In the genomic region with DNA sequence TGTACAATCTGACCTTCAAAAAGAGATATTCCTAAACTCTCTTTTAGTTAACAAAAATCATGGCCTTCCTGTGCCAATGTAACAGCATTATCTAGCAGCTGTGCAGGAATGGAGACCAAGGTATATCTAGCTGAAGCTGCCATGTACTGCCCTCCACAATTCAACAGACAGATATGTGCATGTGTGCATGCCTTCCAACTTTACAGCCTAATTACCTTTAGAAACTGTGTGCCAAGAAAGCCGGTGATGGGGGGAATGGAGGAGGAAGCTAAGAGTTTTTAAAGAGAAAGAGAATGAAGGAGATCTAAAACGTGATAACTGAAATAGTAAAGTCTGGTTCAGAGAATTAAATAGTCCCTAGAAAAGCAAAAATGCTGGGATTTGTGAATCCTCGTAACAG, we compare ENCODE assay signal across 19 cellular contexts.
DNase-seq lines count a peak whose midpoint lies in the region; ATAC-seq and TF ChIP-seq lines count a peak whose summit lies in the region.
"Had no signal": no experiment of that assay in that cellular context is flagged by ENCODE, and none has a peak within 500 bp of the region (broad histone marks: within the 10 kb centered on the region; RNA-seq: fewer than 3 reads in every experiment).

No MANE protein-coding gene starts in this region.

- TF ChIP-seq CTCF in SK-N-SH (IDR thresholded peaks at IDR 0.05) (no peak), endodermal cell (conservative IDR thresholded peaks at IDR 0.05) (no peak), osteocyte (IDR thresholded peaks at IDR 0.05) (no peak)

- H3K9ac ChIP-seq in SK-N-SH, result no peak overlapping the region
- no peak overlapping the region for H3K9ac ChIP-seq in HUES64 (ENCODE audit: low read depth, low read length)
- H3K9ac ChIP-seq in endodermal cell (ENCODE audit: extremely low read depth, low read length, poor library complexity, severe bottlenecking), result no peak overlapping the region

- H2AFZ ChIP-seq in SK-N-SH (ENCODE audit: low read depth), result no peak overlapping the region

- H3K36me3 Mint-ChIP-seq in endodermal cell (ENCODE audit: low read depth) (peaks cover 46% of the 10 kb centered on the region), osteocyte (ENCODE audit: unreplicated experiment) (peaks cover 42% of the 10 kb centered on the region)

- 82% methylated on average over 3 of the region's 3 CpGs for WGBS in SK-N-SH (ENCODE audit: low lambda C conversion rate)
- 80% methylated on average over 3 of the region's 3 CpGs for WGBS in HUES64
- WGBS in endodermal cell (ENCODE audit: insufficient coverage in 1 of 2, insufficient read length in 1 of 2), 2 experiments, result 92 to 93% methylated on average over 3 of the region's 3 CpGs

- H3K9me3 Mint-ChIP-seq in endodermal cell (no peaks in the 10 kb centered on the region), osteocyte (ENCODE audit: unreplicated experiment) (no peaks in the 10 kb centered on the region)

- peaks cover 3% of the 10 kb centered on the region for H3F3A ChIP-seq in SK-N-SH (replicated peaks; ENCODE audit: insufficient read depth)

- DNase-seq in SK-N-SH, result no peak
- no peak for DNase-seq in endodermal cell
- no peak for DNase-seq in osteocyte (ENCODE audit: extremely low spot score, unreplicated experiment)
- DNase-seq in UCSD-AML1 (lab: John Stamatoyannopoulos, UW; ENCODE audit: unreplicated experiment), result no peak
- no peak for DNase-seq in stimulated activated CD8-positive, alpha-beta memory T cell treated with anti-CD3 and anti-CD28 coated beads, Interleukin-4, amount 100 ng/mL, for 48 hours
- DNase-seq: C1 segment of cervical spinal cord; DMS53; HCEC 1CT; NCI-H146; NCI-H226; NCI-H526; NK-92 treated with Interleukin-12 subunit alpha and Interleukin-12 subunit beta, amount 100 ng/mL, for 24 hours; OCI-M1; RPMI8226 had no signal

- H3K4me1 Mint-ChIP-seq in endodermal cell (peaks cover 18% of the 10 kb centered on the region), osteocyte (ENCODE audit: unreplicated experiment) (peaks cover 22% of the 10 kb centered on the region)

- H4K20me1 ChIP-seq in SK-N-SH (ENCODE audit: insufficient read depth), result no peaks in the 10 kb centered on the region

- H3K27ac Mint-ChIP-seq in endodermal cell (no peak overlapping the region), osteocyte (ENCODE audit: unreplicated experiment) (peak overlapping the region; percentile 73)

- peaks cover 43 to 62% of the 10 kb centered on the region in 2 experiments for H3K36me3 ChIP-seq in SK-N-SH (replicated peaks in 1 of 2; ENCODE audit: control insufficient read depth in 1 of 2, insufficient read depth in 2 of 2, low read length in 1 of 2)
- H3K36me3 ChIP-seq in HUES64 (ENCODE audit: insufficient read depth, low read length), result peaks cover 46% of the 10 kb centered on the region
- peaks cover 59% of the 10 kb centered on the region for H3K36me3 ChIP-seq in endodermal cell (ENCODE audit: control insufficient read depth, insufficient read depth, low read length)

- POLR2A ChIA-PET in SK-N-SH (lab: Yijun Ruan, JAX), result no interaction called here

- TF ChIP-seq RAD21 in SK-N-SH (IDR thresholded peaks at IDR 0.05; ENCODE audit: low read length), result no peak

- no peak overlapping the region for H3K4me2 ChIP-seq in SK-N-SH

- H3K4me3 ChIP-seq in SK-N-SH (ENCODE audit: low read depth in 2 of 2, low read length in 1 of 2), result no peak overlapping the region
- H3K4me3 ChIP-seq in HUES64 (ENCODE audit: low read length), result no peak overlapping the region
- no peak overlapping the region for H3K4me3 ChIP-seq in endodermal cell (ENCODE audit: low read length)
- H3K4me3 ChIP-seq: GM12878, K562 had no signal

- no peaks in the 10 kb centered on the region for H3K27me3 Mint-ChIP-seq in endodermal cell (ENCODE audit: insufficient read depth)
- no peaks in the 10 kb centered on the region for H3K27me3 Mint-ChIP-seq in osteocyte (ENCODE audit: unreplicated experiment)

- no peaks in the 10 kb centered on the region for H3K27me3 ChIP-seq in SK-N-SH (ENCODE audit: insufficient read depth)
- no peaks in the 10 kb centered on the region for H3K27me3 ChIP-seq in HUES64 (ENCODE audit: insufficient read depth, low read length)
- no peaks in the 10 kb centered on the region for H3K27me3 ChIP-seq in endodermal cell (ENCODE audit: control insufficient read depth, insufficient read depth, low read length, poor library complexity, severe bottlenecking)

- H3K9me3 ChIP-seq in SK-N-SH (no peaks in the 10 kb centered on the region), HUES64 (ENCODE audit: insufficient read depth, low read depth, low read length) (no peaks in the 10 kb centered on the region), endodermal cell (ENCODE audit: control insufficient read depth, low read length) (no peaks in the 10 kb centered on the region)

- ATAC-seq in SK-N-SH treated with all-trans-retinoic acid at 6 μM for 48 hours, result peak; percentile 31; the same call in 1 of the 3 replicates
- no peak for ATAC-seq in HG03039 (IDR thresholded peaks at IDR 0.05; ENCODE audit: unreplicated experiment)
- ATAC-seq: GM12878 had no signal

- H3K4me1 ChIP-seq in SK-N-SH (ENCODE audit: control insufficient read depth in 1 of 2, insufficient read depth in 2 of 2, low read depth in 1 of 2, low read length in 1 of 2) (no peaks in the 10 kb centered on the region), HUES64 (ENCODE audit: insufficient read depth, low read length) (peaks cover 44% of the 10 kb centered on the region), endodermal cell (ENCODE audit: control insufficient read depth, insufficient read depth, low read length) (peaks cover 7% of the 10 kb centered on the region)

- H3K27ac ChIP-seq in SK-N-SH (ENCODE audit: low read depth in 2 of 2, low read length in 1 of 2) (no peak overlapping the region), HUES64 (ENCODE audit: low read depth, low read length) (peak overlapping the region; percentile 33), endodermal cell (ENCODE audit: low read depth, low read length) (peak overlapping the region; percentile 2)

- H3K9me2 ChIP-seq in SK-N-SH, result no peaks in the 10 kb centered on the region

- H3K4me3 Mint-ChIP-seq in endodermal cell (no peak overlapping the region), osteocyte (ENCODE audit: unreplicated experiment) (no peak overlapping the region)

- no peaks in the 10 kb centered on the region for H3K79me2 ChIP-seq in SK-N-SH (ENCODE audit: insufficient read depth)

- TF ChIP-seq EP300 in SK-N-SH (IDR thresholded peaks at IDR 0.05; ENCODE audit: borderline replicate concordance in 1 of 2, low read depth in 1 of 2, low read length in 1 of 2), result no peak

- CTCF ChIA-PET in SK-N-SH (lab: Yijun Ruan, JAX), result no interaction called here

TF ChIP-seq in SK-N-SH treated with all-trans-retinoic acid at 6 μM for 48 hours, 23 proteins besides CTCF, POLR2A, EP300 and RAD21 (continues in another document):
- TF ChIP-seq OSR1 (CRISPR knock-in tag; IDR thresholded peaks at IDR 0.05) (no peak), SNAI2 (CRISPR knock-in tag; IDR thresholded peaks at IDR 0.05) (no peak), CSDC2 (CRISPR knock-in tag; IDR thresholded peaks at IDR 0.05) (no peak), ARNTL (CRISPR knock-in tag; IDR thresholded peaks at IDR 0.05; ENCODE audit: borderline replicate concordance, low read depth) (no peak), ZNF70 (CRISPR knock-in tag; IDR thresholded peaks at IDR 0.05) (no peak), PPARA (CRISPR knock-in tag; IDR thresholded peaks at IDR 0.05; ENCODE audit: borderline replicate concordance) (no peak), ZFP3 (CRISPR knock-in tag; IDR thresholded peaks at IDR 0.05) (no peak)
- TF ChIP-seq, protein P1, sequence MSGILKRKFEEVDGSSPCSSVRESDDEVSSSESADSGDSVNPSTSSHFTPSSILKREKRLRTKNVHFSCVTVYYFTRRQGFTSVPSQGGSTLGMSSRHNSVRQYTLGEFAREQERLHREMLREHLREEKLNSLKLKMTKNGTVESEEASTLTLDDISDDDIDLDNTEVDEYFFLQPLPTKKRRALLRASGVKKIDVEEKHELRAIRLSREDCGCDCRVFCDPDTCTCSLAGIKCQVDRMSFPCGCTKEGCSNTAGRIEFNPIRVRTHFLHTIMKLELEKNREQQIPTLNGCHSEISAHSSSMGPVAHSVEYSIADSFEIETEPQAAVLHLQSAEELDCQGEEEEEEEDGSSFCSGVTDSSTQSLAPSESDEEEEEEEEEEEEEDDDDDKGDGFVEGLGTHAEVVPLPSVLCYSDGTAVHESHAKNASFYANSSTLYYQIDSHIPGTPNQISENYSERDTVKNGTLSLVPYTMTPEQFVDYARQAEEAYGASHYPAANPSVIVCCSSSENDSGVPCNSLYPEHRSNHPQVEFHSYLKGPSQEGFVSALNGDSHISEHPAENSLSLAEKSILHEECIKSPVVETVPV (CRISPR knock-in tag; IDR thresholded peaks at IDR 0.05), result no peak

TF ChIP-seq in SK-N-SH, 30 proteins besides CTCF, POLR2A, EP300 and RAD21 (continues in another document):
- TF ChIP-seq RXRA (IDR thresholded peaks at IDR 0.05; ENCODE audit: borderline replicate concordance, low read depth) (no peak), SIN3A (IDR thresholded peaks at IDR 0.05; ENCODE audit: borderline replicate concordance, low read depth, low read length) (no peak), RCOR1 (IDR thresholded peaks at IDR 0.05; ENCODE audit: low read length) (no peak), TCF12 (IDR thresholded peaks at IDR 0.05) (no peak)
- TF ChIP-seq, protein P2, sequence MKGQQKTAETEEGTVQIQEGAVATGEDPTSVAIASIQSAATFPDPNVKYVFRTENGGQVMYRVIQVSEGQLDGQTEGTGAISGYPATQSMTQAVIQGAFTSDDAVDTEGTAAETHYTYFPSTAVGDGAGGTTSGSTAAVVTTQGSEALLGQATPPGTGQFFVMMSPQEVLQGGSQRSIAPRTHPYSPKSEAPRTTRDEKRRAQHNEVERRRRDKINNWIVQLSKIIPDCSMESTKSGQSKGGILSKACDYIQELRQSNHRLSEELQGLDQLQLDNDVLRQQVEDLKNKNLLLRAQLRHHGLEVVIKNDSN (IDR thresholded peaks at IDR 0.05; ENCODE audit: borderline replicate concordance, low read depth), result no peak
- TF ChIP-seq, protein P3, sequence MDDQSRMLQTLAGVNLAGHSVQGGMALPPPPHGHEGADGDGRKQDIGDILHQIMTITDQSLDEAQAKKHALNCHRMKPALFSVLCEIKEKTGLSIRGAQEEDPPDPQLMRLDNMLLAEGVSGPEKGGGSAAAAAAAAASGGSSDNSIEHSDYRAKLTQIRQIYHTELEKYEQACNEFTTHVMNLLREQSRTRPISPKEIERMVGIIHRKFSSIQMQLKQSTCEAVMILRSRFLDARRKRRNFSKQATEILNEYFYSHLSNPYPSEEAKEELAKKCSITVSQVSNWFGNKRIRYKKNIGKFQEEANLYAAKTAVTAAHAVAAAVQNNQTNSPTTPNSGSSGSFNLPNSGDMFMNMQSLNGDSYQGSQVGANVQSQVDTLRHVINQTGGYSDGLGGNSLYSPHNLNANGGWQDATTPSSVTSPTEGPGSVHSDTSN (IDR thresholded peaks at IDR 0.05), result no peak

Comparison
In these comparisons a context has a peak if more than half of its experiments do, and no peak if none do; other contexts are left out.
1. H3K27ac ChIP-seq: peak in HUES64 (single experiment) and endodermal cell (single experiment); none in SK-N-SH (0 of 2).